Comparison of ENCODE assay signal across 1 cellular context in the genomic region with DNA sequence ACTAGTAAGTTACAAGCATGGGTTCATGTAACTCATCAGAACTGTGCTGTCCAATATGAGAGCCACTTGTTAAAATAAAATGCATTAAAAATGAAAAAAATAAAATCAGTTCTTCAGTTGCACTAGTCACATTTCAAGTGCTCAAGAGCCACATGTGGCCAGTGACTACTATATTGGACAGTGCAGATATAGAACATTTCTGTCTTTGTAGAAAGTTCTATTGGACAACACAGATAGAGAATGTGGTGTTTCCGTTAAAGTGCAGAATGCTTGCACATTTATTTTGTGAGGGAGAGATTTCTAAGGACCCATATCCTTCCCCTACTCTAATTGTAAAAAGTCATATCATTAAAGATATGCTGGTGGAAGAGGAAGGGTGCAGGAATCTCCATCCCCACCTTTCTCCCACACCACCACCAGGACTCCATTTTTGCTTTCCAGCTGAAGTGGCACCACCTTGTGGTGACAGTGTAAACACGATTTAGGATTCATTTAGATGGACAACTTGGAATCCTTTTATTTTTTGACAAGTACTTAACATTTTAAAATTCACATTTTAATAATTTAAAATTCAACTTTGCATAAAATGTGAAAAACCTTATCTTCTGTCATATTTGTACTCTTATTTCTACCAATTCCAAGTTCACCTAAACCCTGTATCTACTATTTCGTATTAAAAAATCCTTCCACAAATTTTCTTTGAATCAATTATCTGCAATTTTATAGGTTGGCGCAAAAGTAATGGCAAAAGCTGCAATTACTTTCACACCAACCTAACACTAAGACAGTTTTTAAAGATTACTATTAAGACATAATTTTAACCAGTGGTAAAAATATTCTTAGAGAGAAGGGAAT.
TF ChIP-seq lines count a peak whose summit lies in the region.

No MANE protein-coding gene starts in this region.

TF ChIP-seq in GM23338, 12 proteins besides CTCF, POLR2A, EP300 and RAD21 (continued from another document):
- TF ChIP-seq STAT1 (IDR thresholded peaks at IDR 0.05; ENCODE audit: unreplicated experiment) = no peak
- TF ChIP-seq, protein P1, sequence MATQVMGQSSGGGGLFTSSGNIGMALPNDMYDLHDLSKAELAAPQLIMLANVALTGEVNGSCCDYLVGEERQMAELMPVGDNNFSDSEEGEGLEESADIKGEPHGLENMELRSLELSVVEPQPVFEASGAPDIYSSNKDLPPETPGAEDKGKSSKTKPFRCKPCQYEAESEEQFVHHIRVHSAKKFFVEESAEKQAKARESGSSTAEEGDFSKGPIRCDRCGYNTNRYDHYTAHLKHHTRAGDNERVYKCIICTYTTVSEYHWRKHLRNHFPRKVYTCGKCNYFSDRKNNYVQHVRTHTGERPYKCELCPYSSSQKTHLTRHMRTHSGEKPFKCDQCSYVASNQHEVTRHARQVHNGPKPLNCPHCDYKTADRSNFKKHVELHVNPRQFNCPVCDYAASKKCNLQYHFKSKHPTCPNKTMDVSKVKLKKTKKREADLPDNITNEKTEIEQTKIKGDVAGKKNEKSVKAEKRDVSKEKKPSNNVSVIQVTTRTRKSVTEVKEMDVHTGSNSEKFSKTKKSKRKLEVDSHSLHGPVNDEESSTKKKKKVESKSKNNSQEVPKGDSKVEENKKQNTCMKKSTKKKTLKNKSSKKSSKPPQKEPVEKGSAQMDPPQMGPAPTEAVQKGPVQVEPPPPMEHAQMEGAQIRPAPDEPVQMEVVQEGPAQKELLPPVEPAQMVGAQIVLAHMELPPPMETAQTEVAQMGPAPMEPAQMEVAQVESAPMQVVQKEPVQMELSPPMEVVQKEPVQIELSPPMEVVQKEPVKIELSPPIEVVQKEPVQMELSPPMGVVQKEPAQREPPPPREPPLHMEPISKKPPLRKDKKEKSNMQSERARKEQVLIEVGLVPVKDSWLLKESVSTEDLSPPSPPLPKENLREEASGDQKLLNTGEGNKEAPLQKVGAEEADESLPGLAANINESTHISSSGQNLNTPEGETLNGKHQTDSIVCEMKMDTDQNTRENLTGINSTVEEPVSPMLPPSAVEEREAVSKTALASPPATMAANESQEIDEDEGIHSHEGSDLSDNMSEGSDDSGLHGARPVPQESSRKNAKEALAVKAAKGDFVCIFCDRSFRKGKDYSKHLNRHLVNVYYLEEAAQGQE (IDR thresholded peaks at IDR 0.05; ENCODE audit: unreplicated experiment) = no peak
- TF ChIP-seq, protein P2, sequence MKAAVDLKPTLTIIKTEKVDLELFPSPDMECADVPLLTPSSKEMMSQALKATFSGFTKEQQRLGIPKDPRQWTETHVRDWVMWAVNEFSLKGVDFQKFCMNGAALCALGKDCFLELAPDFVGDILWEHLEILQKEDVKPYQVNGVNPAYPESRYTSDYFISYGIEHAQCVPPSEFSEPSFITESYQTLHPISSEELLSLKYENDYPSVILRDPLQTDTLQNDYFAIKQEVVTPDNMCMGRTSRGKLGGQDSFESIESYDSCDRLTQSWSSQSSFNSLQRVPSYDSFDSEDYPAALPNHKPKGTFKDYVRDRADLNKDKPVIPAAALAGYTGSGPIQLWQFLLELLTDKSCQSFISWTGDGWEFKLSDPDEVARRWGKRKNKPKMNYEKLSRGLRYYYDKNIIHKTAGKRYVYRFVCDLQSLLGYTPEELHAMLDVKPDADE (IDR thresholded peaks at IDR 0.05) = no peak
- TF ChIP-seq EZH2phosphoT487 (IDR thresholded peaks at IDR 0.05; ENCODE audit: unreplicated experiment) = no peak
- no peak for TF ChIP-seq EZH2 (IDR thresholded peaks at IDR 0.05; ENCODE audit: low read depth, unreplicated experiment)
- no peak for TF ChIP-seq POLR2AphosphoS5 (IDR thresholded peaks at IDR 0.05; ENCODE audit: low read depth)
- TF ChIP-seq NANOG (IDR thresholded peaks at IDR 0.05; ENCODE audit: borderline replicate concordance) = no peak
- no peak for TF ChIP-seq JUNB (IDR thresholded peaks at IDR 0.05; ENCODE audit: unreplicated experiment)
